Comparison of ENCODE assay signal across 1 cellular context in the genomic region with DNA sequence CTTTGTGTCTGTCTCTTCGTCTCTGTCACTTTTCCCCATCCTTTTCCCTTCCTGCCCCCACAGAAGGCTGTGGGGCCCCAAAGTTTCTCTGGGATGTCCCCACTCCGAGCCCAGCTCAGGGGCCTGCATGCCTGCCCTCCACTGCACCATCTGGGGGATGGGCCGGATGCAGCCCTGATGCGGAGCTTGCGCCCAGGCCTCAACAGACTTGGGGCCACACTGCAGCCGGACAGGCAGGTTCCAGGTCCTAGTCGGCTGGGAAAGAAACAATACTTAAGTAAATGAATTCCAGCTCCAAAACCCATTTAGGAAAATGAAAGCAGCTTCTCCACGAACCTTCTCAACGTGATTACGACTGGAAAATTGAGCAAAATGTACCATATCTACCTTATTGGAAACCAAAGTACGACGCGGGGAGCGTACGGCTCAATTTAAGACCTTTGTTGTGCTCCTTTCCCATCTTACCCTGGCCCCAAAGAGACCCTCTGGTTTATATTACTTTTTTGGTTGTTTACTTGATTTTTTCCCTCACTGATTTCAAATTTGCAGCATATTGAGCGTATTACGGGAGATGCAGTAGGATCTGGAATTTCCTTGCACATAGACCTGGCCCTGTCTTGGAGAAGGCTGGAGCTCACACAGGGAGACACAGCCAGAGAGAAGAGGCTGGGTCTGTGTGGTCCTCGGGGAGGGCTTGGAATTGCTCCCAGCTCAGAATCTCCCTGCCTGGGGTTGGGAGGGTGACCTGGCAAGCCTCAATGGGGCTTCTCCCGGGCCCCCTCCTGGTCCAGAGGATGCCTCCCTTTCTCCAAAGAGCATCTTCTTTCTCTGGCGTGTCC.
TF ChIP-seq lines count a peak whose summit lies in the region.

No MANE protein-coding gene starts in this region.

TF ChIP-seq in H1, 55 proteins besides CTCF, POLR2A, EP300 and RAD21:
- TF ChIP-seq SUZ12 (IDR thresholded peaks at IDR 0.05; ENCODE audit: low read length) (peak; percentile 1; the same call in 1 of the 2 replicates), CEBPB (IDR thresholded peaks at IDR 0.05; ENCODE audit: low read depth, low read length) (no peak)
